In genomic region chr5:69494481-69494880, GRCh38 we compare ENCODE assay signal across 13 cellular contexts. TPM values are rescaled to one million over a fixed set of nuclear protein-coding genes. Genes with fewer than 3 reads are reported as not detected.
DNase-seq lines count a peak whose midpoint lies in the region; ATAC-seq and TF ChIP-seq lines count a peak whose summit lies in the region.
"Had no signal": no experiment of that assay in that cellular context is flagged by ENCODE, and none has a peak within 500 bp of the region (broad histone marks: within the 10 kb centered on the region; RNA-seq: fewer than 3 reads in every experiment).

No MANE protein-coding gene starts in this region.

- no peak overlapping the region for H3K27ac Mint-ChIP-seq in CD4-positive, alpha-beta memory T cell
- H3K27ac Mint-ChIP-seq in chondrocyte (ENCODE audit: unreplicated experiment) (no peak overlapping the region), nephron (peak overlapping the region in 1 of 3 experiments; percentile 52)
- H3K27ac Mint-ChIP-seq: HFFc6 had no signal

- peaks cover 33 to 40% of the 10 kb centered on the region in 2 donors for H3K27me3 Mint-ChIP-seq in CD4-positive, alpha-beta memory T cell
- peaks cover 10% of the 10 kb centered on the region for H3K27me3 Mint-ChIP-seq in chondrocyte (ENCODE audit: low read depth)
- peaks cover 76% of the 10 kb centered on the region for H3K27me3 Mint-ChIP-seq in nephron (ENCODE audit: low read depth)

- peaks cover 2 to 27% (median 14%) of the 10 kb centered on the region in 4 donors for H3K4me1 Mint-ChIP-seq in CD4-positive, alpha-beta memory T cell
- H3K4me1 Mint-ChIP-seq in chondrocyte (ENCODE audit: low read depth) (peaks cover 15% of the 10 kb centered on the region), nephron (no peaks in the 10 kb centered on the region)

- peaks cover 9% of the 10 kb centered on the region for H3K4me1 ChIP-seq in CD4-positive, alpha-beta memory T cell (ENCODE audit: insufficient read depth, low read length)
- peaks cover 29% of the 10 kb centered on the region for H3K4me1 ChIP-seq in HUES48 (ENCODE audit: control insufficient read depth, insufficient read depth, low read length)

- H3K36me3 ChIP-seq in CD4-positive, alpha-beta memory T cell (ENCODE audit: insufficient read depth, low read length), result no peaks in the 10 kb centered on the region
- H3K36me3 ChIP-seq in HUES48 (ENCODE audit: control insufficient read depth, insufficient read depth, low read length), result no peaks in the 10 kb centered on the region
- H3K36me3 ChIP-seq: cardiac muscle cell, spleen had no signal

- no peaks in the 10 kb centered on the region for H3K9me3 ChIP-seq in CD4-positive, alpha-beta memory T cell (ENCODE audit: control insufficient read depth in 1 of 2, low read length in 2 of 2)
- no peaks in the 10 kb centered on the region for H3K9me3 ChIP-seq in HUES48 (ENCODE audit: control insufficient read depth, insufficient read depth, low read length)
- H3K9me3 ChIP-seq: spleen had no signal

- TF ChIP-seq CTCF in chondrocyte (IDR thresholded peaks at IDR 0.05), result no peak
- no peak for TF ChIP-seq CTCF in nephron (IDR thresholded peaks at IDR 0.05; ENCODE audit: unreplicated experiment in 3 of 3)
- TF ChIP-seq CTCF in GM13976 (IDR thresholded peaks at IDR 0.05; ENCODE audit: borderline replicate concordance, control extremely low read depth, extremely low read depth, insufficient read depth, missing control alignments), result no peak

- no peak for ATAC-seq in HG03025 (IDR thresholded peaks at IDR 0.05; ENCODE audit: low FRiP score, unreplicated experiment)
- no peak for ATAC-seq in HG03159 (IDR thresholded peaks at IDR 0.05; ENCODE audit: unreplicated experiment)
- ATAC-seq in GM18873 (IDR thresholded peaks at IDR 0.05; ENCODE audit: low FRiP score, unreplicated experiment), result no peak

- H3K9ac ChIP-seq in HUES48 (ENCODE audit: low read depth, low read length), result no peak overlapping the region

- POLR2A ChIA-PET in CD4-positive, alpha-beta memory T cell (lab: Charles Lee; ENCODE audit: partially characterized antibody), result no interaction called here

- no peak overlapping the region for H3K27ac ChIP-seq in CD4-positive, alpha-beta memory T cell (ENCODE audit: low read depth, low read length)
- H3K27ac ChIP-seq in HUES48 (ENCODE audit: low read depth, low read length), result no peak overlapping the region
- H3K27ac ChIP-seq: cardiac muscle cell, spleen had no signal

- H3K4me3 Mint-ChIP-seq in CD4-positive, alpha-beta memory T cell, result peak overlapping the region in 5 of 8 donors; percentile 47 to 64 (median 56)
- H3K4me3 Mint-ChIP-seq in chondrocyte (ENCODE audit: unreplicated experiment) (peak overlapping the region; percentile 59), nephron (peak overlapping the region; percentile 73 to 79 (median 78))

- in situ Hi-C loops in GM13976 (cut with MboI; ENCODE audit: low sequenced_read_pairs, unreplicated experiment), result no loop called here

- peaks cover 9% of the 10 kb centered on the region for H3K27me3 ChIP-seq in CD4-positive, alpha-beta memory T cell (ENCODE audit: insufficient read depth, low read length)
- peaks cover 9% of the 10 kb centered on the region; the same call in 1 of the 2 replicates for H3K27me3 ChIP-seq in HUES48 (ENCODE audit: control insufficient read depth, insufficient read depth, low read length)

- CTCF ChIA-PET in CD4-positive, alpha-beta memory T cell (lab: Charles Lee; ENCODE audit: partially characterized antibody), result no interaction called here

- no peaks in the 10 kb centered on the region for H3K36me3 Mint-ChIP-seq in CD4-positive, alpha-beta memory T cell
- H3K36me3 Mint-ChIP-seq in chondrocyte (ENCODE audit: low read depth) (no peaks in the 10 kb centered on the region), nephron (ENCODE audit: low read depth) (no peaks in the 10 kb centered on the region)

- no peak overlapping the region for H3K4me3 ChIP-seq in CD4-positive, alpha-beta memory T cell (ENCODE audit: low read length in 2 of 2)
- H3K4me3 ChIP-seq in HUES48 (ENCODE audit: low read depth, low read length), result peak overlapping the region; percentile 84

- H3K9me3 Mint-ChIP-seq in CD4-positive, alpha-beta memory T cell, result no peaks in the 10 kb centered on the region
- H3K9me3 Mint-ChIP-seq in chondrocyte (ENCODE audit: low read depth), result no peaks in the 10 kb centered on the region
- H3K9me3 Mint-ChIP-seq in nephron, result no peaks in the 10 kb centered on the region
- H3K9me3 Mint-ChIP-seq: HFFc6 had no signal

- intact Hi-C loops in CD4-positive, alpha-beta memory T cell (cut with micrococcal nuclease), result no loop called here

- DNase-seq in CD4-positive, alpha-beta memory T cell, result no peak
- no peak for DNase-seq in chondrocyte (ENCODE audit: low spot score)
- no peak for DNase-seq in GM13976 (ENCODE audit: low spot score)
- DNase-seq: activated T-cell treated with anti-CD3 and anti-CD28 coated beads, Interleukin-2, amount 50 U/mL, for 48 hours; HFFc6; RPMI8226; spleen had no signal

RNA-seq across cellular contexts. Expression of gene OCLN, which starts 1.9 kb away (rescaled TPM):
- total RNA-seq in CD4-positive, alpha-beta memory T cell, result 1 to 10 TPM; 4.9 to 6.0 TPM
- polyA plus RNA-seq in CD4-positive, alpha-beta memory T cell, result under 1 TPM in 1 of 2 donors, not detected in 1; 0.13 TPM
- 3.2 to 9.0 TPM (median 7.7 TPM) in 3 replicates for total RNA-seq in chondrocyte
